In the genomic region with DNA sequence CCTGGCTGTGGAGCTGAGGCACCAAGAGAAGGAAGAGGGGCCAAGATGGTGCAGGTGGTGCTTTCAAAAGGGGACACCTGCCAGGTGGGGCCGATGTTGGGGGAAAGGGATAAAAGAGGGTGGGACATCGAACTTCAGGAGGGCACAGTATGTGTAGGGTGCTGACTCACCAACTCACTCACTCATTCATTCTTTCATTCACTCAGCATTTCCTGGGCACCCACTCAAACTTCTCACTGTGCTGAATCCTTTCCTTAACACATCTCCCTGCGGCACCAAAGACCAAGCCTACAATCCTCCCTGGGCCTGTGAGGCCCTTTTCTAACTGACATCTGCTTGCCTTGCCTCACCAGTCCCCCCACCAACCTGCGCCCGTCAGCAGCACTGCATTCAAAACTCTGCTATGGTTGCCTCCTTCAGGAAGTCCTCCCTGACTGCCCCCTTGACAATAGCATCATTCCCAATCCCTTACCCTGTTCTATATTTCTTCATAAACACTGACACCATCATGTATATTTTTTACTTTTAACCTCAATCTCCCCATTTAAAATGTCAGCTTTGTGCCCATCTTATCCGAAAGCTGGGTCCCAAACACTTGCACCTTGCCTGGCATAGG, we compare ENCODE assay signal across 17 cellular contexts.
A peak's percentile ranks its signal among the peaks of the same experiment; 100 is the strongest.
DNase-seq lines count a peak whose midpoint lies in the region; ATAC-seq and TF ChIP-seq lines count a peak whose summit lies in the region.
"Had no signal": no experiment of that assay in that cellular context is flagged by ENCODE, and none has a peak within 500 bp of the region (broad histone marks: within the 10 kb centered on the region; RNA-seq: fewer than 3 reads in every experiment).

No MANE protein-coding gene starts in this region.

- peaks cover 0 to 6% of the 10 kb centered on the region in 2 donors for H3K9me3 Mint-ChIP-seq in activated naive CD4-positive, alpha-beta T cell treated with anti-CD3 and anti-CD28 coated beads, Interleukin-2, amount 50 U/mL, for 72 hours

- H3K4me1 ChIP-seq in subcutaneous abdominal adipose tissue (ENCODE audit: control insufficient read depth in 5 of 5, insufficient read depth in 5 of 5, low read length in 5 of 5): peaks cover 0 to 13% (median 9%) of the 10 kb centered on the region in 5 donors

- H3K36me3 ChIP-seq in subcutaneous abdominal adipose tissue (ENCODE audit: control insufficient read depth in 5 of 5, insufficient read depth in 5 of 5, low read length in 5 of 5): no peaks in the 10 kb centered on the region
- H3K36me3 ChIP-seq: BLaER1 treated with 17β-estradiol and CSF1 and Interleukin-3, amounts not matched to agents 10 nM and 100 nM had no signal

- peaks cover 0 to 6% (median 5%) of the 10 kb centered on the region in 5 donors for H3K9me3 ChIP-seq in subcutaneous abdominal adipose tissue (ENCODE audit: control insufficient read depth in 5 of 5, low read length in 5 of 5)

- H3K9ac ChIP-seq in subcutaneous abdominal adipose tissue (ENCODE audit: low read length in 5 of 5): no peak overlapping the region
- H3K9ac ChIP-seq: BLaER1 treated with 17β-estradiol and CSF1 and Interleukin-3, amounts not matched to agents 10 nM and 100 nM had no signal

- no peaks in the 10 kb centered on the region for H3K27me3 ChIP-seq in subcutaneous abdominal adipose tissue (ENCODE audit: control insufficient read depth in 5 of 5, insufficient read depth in 4 of 5, low read length in 5 of 5)
- H3K27me3 ChIP-seq: BLaER1 treated with 17β-estradiol and CSF1 and Interleukin-3, amounts not matched to agents 10 nM and 100 nM had no signal

- no peaks in the 10 kb centered on the region for H3K36me3 Mint-ChIP-seq in activated naive CD4-positive, alpha-beta T cell treated with anti-CD3 and anti-CD28 coated beads, Interleukin-2, amount 50 U/mL, for 72 hours
- H3K36me3 Mint-ChIP-seq: CD8-positive, alpha-beta memory T cell had no signal

- ATAC-seq in GM18519 (IDR thresholded peaks at IDR 0.05; ENCODE audit: low FRiP score, unreplicated experiment): no peak
- no peak for ATAC-seq in activated naive CD4-positive, alpha-beta T cell treated with anti-CD3 and anti-CD28 coated beads, Interleukin-2, amount 50 U/mL, for 72 hours
- ATAC-seq: HCT116 had no signal

- no peak overlapping the region for H3K27ac Mint-ChIP-seq in activated naive CD4-positive, alpha-beta T cell treated with anti-CD3 and anti-CD28 coated beads, Interleukin-2, amount 50 U/mL, for 72 hours
- H3K27ac Mint-ChIP-seq: CD8-positive, alpha-beta memory T cell had no signal

- TF ChIP-seq CTCF in fibroblast of mammary gland (conservative IDR thresholded peaks at IDR 0.05; ENCODE audit: control insufficient read depth, insufficient read depth, low read depth, low read length): no peak

- DNase-seq in GM03348 (ENCODE audit: low spot score) (peak; percentile 29), astrocyte of the hippocampus (ENCODE audit: low read depth, low spot score) (peak; percentile 31), fibroblast of mammary gland (ENCODE audit: low read depth) (peak; percentile 17), NCI-H1930 (lab: John Stamatoyannopoulos, UW) (no peak)
- no peak for DNase-seq in activated naive CD4-positive, alpha-beta T cell treated with anti-CD3 and anti-CD28 coated beads, Interleukin-2, amount 50 U/mL, for 72 hours (ENCODE audit: low spot score in 2 of 2)
- DNase-seq: CD8-positive, alpha-beta memory T cell; DMS53; KBM-7; NCI-H1105 treated with DMSO at 0.1 percent for 48 hours; NCI-H1694; NCI-H510A; NCI-H774; SIG-M5 had no signal

- H3K4me3 ChIP-seq in fibroblast of mammary gland (ENCODE audit: control insufficient read depth, low read depth, low read length) (no peak overlapping the region), subcutaneous abdominal adipose tissue (ENCODE audit: low read depth in 1 of 5, low read length in 5 of 5) (no peak overlapping the region)
- H3K4me3 ChIP-seq: BLaER1 treated with 17β-estradiol and CSF1 and Interleukin-3, amounts not matched to agents 10 nM and 100 nM had no signal

- peak overlapping the region; percentile 67 for H3K27ac ChIP-seq in subcutaneous abdominal adipose tissue (ENCODE audit: low read depth, low read length)
- H3K27ac ChIP-seq: BLaER1 treated with 17β-estradiol and CSF1 and Interleukin-3, amounts not matched to agents 10 nM and 100 nM had no signal

Comparison
In these comparisons a context has a peak if more than half of its experiments do, and no peak if none do; other contexts are left out.
1. DNase-seq: peak in GM03348 (single experiment), astrocyte of the hippocampus (single experiment) and fibroblast of mammary gland (single experiment); none in activated naive CD4-positive, alpha-beta T cell treated with anti-CD3 and anti-CD28 coated beads, Interleukin-2, amount 50 U/mL, for 72 hours (0 of 2) and NCI-H1930 (0 of 2).